In genomic region chr14:24338843-24339242, GRCh38 we compare ENCODE assay signal across 1 cellular context.
A peak's percentile ranks its signal among the peaks of the same experiment; 100 is the strongest.
TF ChIP-seq lines count a peak whose summit lies in the region.

No MANE protein-coding gene starts in this region.

TF ChIP-seq in GM12878, 131 proteins besides CTCF, POLR2A, EP300 and RAD21:
- TF ChIP-seq GATAD2B (conservative IDR thresholded peaks at IDR 0.05; ENCODE audit: low read depth), result 0 out of 2 replicates have a peak, but pooled peaks have one; percentile 23
- no peak for TF ChIP-seq CHD2 (IDR thresholded peaks at IDR 0.05; ENCODE audit: borderline replicate concordance, low read depth, low read length)
- TF ChIP-seq MEF2A (IDR thresholded peaks at IDR 0.05; ENCODE audit: insufficient read depth, low read depth, low read length), result no peak
